ENCODE assay signal across 9 cellular contexts in genomic region chr2:44778221-44778654, GRCh38.
DNase-seq lines count a peak whose midpoint lies in the region; ATAC-seq and TF ChIP-seq lines count a peak whose summit lies in the region.
"Had no signal": no experiment of that assay in that cellular context is flagged by ENCODE, and none has a peak within 500 bp of the region (broad histone marks: within the 10 kb centered on the region; RNA-seq: fewer than 3 reads in every experiment).

No MANE protein-coding gene starts in this region.

- H3K27ac ChIP-seq in endodermal cell (ENCODE audit: low read depth, low read length) (no peak overlapping the region), osteoblast (ENCODE audit: low read depth, low read length) (no peak overlapping the region)
- H3K27ac ChIP-seq: gastroesophageal sphincter had no signal

- peak; percentile 23 for ATAC-seq in GM21367 (IDR thresholded peaks at IDR 0.05; ENCODE audit: unreplicated experiment)
- peak; percentile 31 for ATAC-seq in HG03342 (IDR thresholded peaks at IDR 0.05; ENCODE audit: unreplicated experiment)
- ATAC-seq: gastroesophageal sphincter had no signal

- no peak overlapping the region for H3K4me2 ChIP-seq in osteoblast (ENCODE audit: insufficient read depth, low read length)

- TF ChIP-seq CTCF in endodermal cell (conservative IDR thresholded peaks at IDR 0.05): peak; percentile 27
- TF ChIP-seq CTCF in osteoblast (IDR thresholded peaks at IDR 0.05; ENCODE audit: extremely low read depth, low read depth, low read length): no peak

- H3K4me3 Mint-ChIP-seq in endodermal cell: peak overlapping the region; percentile 44

- H3K4me1 ChIP-seq in endodermal cell (ENCODE audit: control insufficient read depth, insufficient read depth, low read length) (peaks cover 38% of the 10 kb centered on the region), osteoblast (ENCODE audit: insufficient read depth, low read length) (no peaks in the 10 kb centered on the region)

- no peaks in the 10 kb centered on the region for H3K27me3 Mint-ChIP-seq in endodermal cell (ENCODE audit: insufficient read depth)

- no peaks in the 10 kb centered on the region for H3K79me2 ChIP-seq in osteoblast (ENCODE audit: insufficient read depth, low read length)

- peaks cover 61% of the 10 kb centered on the region for H3K4me1 Mint-ChIP-seq in endodermal cell

- H3K27ac Mint-ChIP-seq in endodermal cell: peak overlapping the region; percentile 87

- H2AFZ ChIP-seq in osteoblast (ENCODE audit: low read length): no peak overlapping the region

- H3K9me3 Mint-ChIP-seq in endodermal cell: peaks cover 19% of the 10 kb centered on the region

- H3K36me3 ChIP-seq in endodermal cell (ENCODE audit: control insufficient read depth, insufficient read depth, low read length) (no peaks in the 10 kb centered on the region), osteoblast (ENCODE audit: insufficient read depth, low read length) (no peaks in the 10 kb centered on the region)
- H3K36me3 ChIP-seq: gastroesophageal sphincter had no signal

- H3K9me3 ChIP-seq in endodermal cell (ENCODE audit: control insufficient read depth, low read length) (peaks cover 32% of the 10 kb centered on the region), osteoblast (ENCODE audit: low read depth, low read length) (no peaks in the 10 kb centered on the region)

- H3K27me3 ChIP-seq in endodermal cell (ENCODE audit: control insufficient read depth, insufficient read depth, low read length, poor library complexity, severe bottlenecking) (no peaks in the 10 kb centered on the region), osteoblast (ENCODE audit: insufficient read depth, low read length) (peaks cover 3% of the 10 kb centered on the region)
- H3K27me3 ChIP-seq: gastroesophageal sphincter had no signal

- peak; percentile 57 for DNase-seq in DMS79 (lab: John Stamatoyannopoulos, UW)
- DNase-seq in endodermal cell: peak; percentile 75
- no peak for DNase-seq in NCI-H187 treated with DMSO at 0.1 percent for 48 hours (lab: John Stamatoyannopoulos, UW)
- no peak for DNase-seq in osteoblast (ENCODE audit: insufficient read length, low spot score, missing footprints)
- no peak for DNase-seq in COR-L47 (lab: John Stamatoyannopoulos, UW)
- no peak for DNase-seq in CD1c-positive myeloid dendritic cell (ENCODE audit: extremely low spot score)

- H3K4me3 ChIP-seq in endodermal cell (ENCODE audit: low read length): no peak overlapping the region
- H3K4me3 ChIP-seq in osteoblast (ENCODE audit: insufficient read depth, low read length): no peak overlapping the region
- H3K4me3 ChIP-seq: gastroesophageal sphincter had no signal

- H3K36me3 Mint-ChIP-seq in endodermal cell (ENCODE audit: low read depth): peaks cover 16% of the 10 kb centered on the region

- 16 to 24% methylated on average over 6 to 13 of the region's 13 CpGs for WGBS in endodermal cell (ENCODE audit: insufficient coverage in 1 of 2, insufficient read length in 1 of 2), 2 experiments

- H3K9ac ChIP-seq in endodermal cell (ENCODE audit: extremely low read depth, low read length, poor library complexity, severe bottlenecking): no peak overlapping the region

- no peaks in the 10 kb centered on the region for H4K20me1 ChIP-seq in osteoblast (ENCODE audit: insufficient read depth, low read length)

Comparison
In these comparisons a context has a peak if more than half of its experiments do, and no peak if none do; other contexts are left out.
1. DNase-seq: peak in DMS79 (single experiment) and endodermal cell (single experiment); none in NCI-H187 treated with DMSO at 0.1 percent for 48 hours (single experiment), osteoblast (single experiment), COR-L47 (single experiment) and CD1c-positive myeloid dendritic cell (single experiment).